In genomic region chr12:112125250-112125999, GRCh38 we compare ENCODE assay signal across 8 cellular contexts. TPM values are rescaled to one million over a fixed set of nuclear protein-coding genes. Genes with fewer than 3 reads are reported as not detected.
DNase-seq lines count a peak whose midpoint lies in the region; ATAC-seq and TF ChIP-seq lines count a peak whose summit lies in the region.

Gene TRAFD1 (plus strand): TSS chr12:112125560. CDS start chr12:112130523, 4,963 bp downstream.

- H3K79me2 ChIP-seq in ACC112 (ENCODE audit: control insufficient read depth, insufficient read depth, low read length, unreplicated experiment) = peaks cover 36% of the 10 kb centered on the region

- TF ChIP-seq CTCF in VCaP (conservative IDR thresholded peaks at IDR 0.05) (no peak), breast epithelium (IDR thresholded peaks at IDR 0.05) (no peak)

- H3K4me3 ChIP-seq in ACC112 (ENCODE audit: low read depth, low read length) (peak within 1 kb of the TSS; percentile 87), breast epithelium (peak within 1 kb of the TSS; percentile 94 to 98 (median 96)), iPS-18c (ENCODE audit: insufficient read depth, low read depth, low read length) (peak within 1 kb of the TSS; percentile 94), skeletal muscle tissue (ENCODE audit: low read length in 3 of 3) (peak within 1 kb of the TSS; percentile 95 to 98 (median 96))

- peak within 1 kb of the TSS; percentile 25; the same call in 1 of the 2 replicates for H3K27ac ChIP-seq in ACC112 (ENCODE audit: low read depth, low read length)
- H3K27ac ChIP-seq in VCaP = peak within 1 kb of the TSS; percentile 82
- H3K27ac ChIP-seq in breast epithelium = peak within 1 kb of the TSS; percentile 96
- peak within 1 kb of the TSS; percentile 94 for H3K27ac ChIP-seq in skeletal muscle tissue (ENCODE audit: low read depth, low read length)

- peak within 1 kb of the TSS; percentile 93 to 98 (median 97) for H3K9ac ChIP-seq in skeletal muscle tissue (ENCODE audit: low read depth in 1 of 3, low read length in 3 of 3)

- intact Hi-C loops in breast epithelium (cut with DNase I; ENCODE audit: low total_unique reads) = no loop called here

- H2AFZ ChIP-seq in ACC112 (ENCODE audit: low read length, unreplicated experiment) = peak within 1 kb of the TSS; percentile 5

- no peaks in the 10 kb centered on the region for H3K27me3 ChIP-seq in ACC112 (ENCODE audit: insufficient read depth, low read length)
- no peaks in the 10 kb centered on the region for H3K27me3 ChIP-seq in breast epithelium
- H3K27me3 ChIP-seq in skeletal muscle tissue (ENCODE audit: control insufficient read depth in 3 of 3, insufficient read depth in 3 of 3, low read length in 3 of 3) = no peaks in the 10 kb centered on the region

- peak; percentile 86 for ATAC-seq in GM18870 (IDR thresholded peaks at IDR 0.05; ENCODE audit: unreplicated experiment)
- peak; percentile 94 for ATAC-seq in HG03135 (IDR thresholded peaks at IDR 0.05; ENCODE audit: unreplicated experiment)

- H3K9me3 ChIP-seq in breast epithelium = no peaks in the 10 kb centered on the region
- no peaks in the 10 kb centered on the region for H3K9me3 ChIP-seq in iPS-18c (ENCODE audit: control insufficient read depth, insufficient read depth, low read length)
- no peaks in the 10 kb centered on the region for H3K9me3 ChIP-seq in skeletal muscle tissue (ENCODE audit: control insufficient read depth in 3 of 3, low read length in 3 of 3)

- peak; percentile 93 for DNase-seq in NCI-H2196 treated with DMSO at 0.1 percent for 48 hours (lab: John Stamatoyannopoulos, UW; ENCODE audit: unreplicated experiment)
- peak; percentile 98 for DNase-seq in breast epithelium (ENCODE audit: low spot score in 2 of 2)

- TF ChIP-seq POLR2A in breast epithelium (IDR thresholded peaks at IDR 0.05) = peak; percentile 94

- no peaks in the 10 kb centered on the region for H3K36me3 ChIP-seq in ACC112 (ENCODE audit: insufficient read depth, low read length)
- H3K36me3 ChIP-seq in breast epithelium = no peaks in the 10 kb centered on the region
- H3K36me3 ChIP-seq in skeletal muscle tissue (ENCODE audit: control insufficient read depth in 3 of 3, insufficient read depth in 3 of 3, low read length in 3 of 3) = peaks cover 0 to 2% (median under 1%) of the 10 kb centered on the region in 3 donors

- H3K4me1 ChIP-seq in ACC112 (ENCODE audit: control insufficient read depth, insufficient read depth, low read length, unreplicated experiment) = peaks cover 40% of the 10 kb centered on the region
- peaks cover 3 to 31% of the 10 kb centered on the region in 2 donors for H3K4me1 ChIP-seq in breast epithelium
- H3K4me1 ChIP-seq in skeletal muscle tissue (ENCODE audit: control insufficient read depth in 3 of 3, insufficient read depth in 3 of 3, low read length in 3 of 3) = peaks cover 19 to 35% (median 28%) of the 10 kb centered on the region in 3 donors

RNA-seq across cellular contexts. Expression of gene TRAFD1, which starts in this region (rescaled TPM):
- 10 to 100 TPM; 25.9 to 64.2 (median 54.4) TPM for total RNA-seq in breast epithelium
- 30.8 TPM for total RNA-seq in skeletal muscle tissue

Comparison
In these comparisons a context has a peak if more than half of its experiments do, and no peak if none do; other contexts are left out.
1. Peak in every context shown above with its lines: DNase-seq, ATAC-seq, H3K4me3 ChIP-seq and H3K27ac ChIP-seq.
2. H3K27ac ChIP-seq: peak in every context shown above with its lines; median percentile 96 in breast epithelium; 94 in skeletal muscle tissue; 82 in VCaP; 25 in ACC112.